In the genomic region with DNA sequence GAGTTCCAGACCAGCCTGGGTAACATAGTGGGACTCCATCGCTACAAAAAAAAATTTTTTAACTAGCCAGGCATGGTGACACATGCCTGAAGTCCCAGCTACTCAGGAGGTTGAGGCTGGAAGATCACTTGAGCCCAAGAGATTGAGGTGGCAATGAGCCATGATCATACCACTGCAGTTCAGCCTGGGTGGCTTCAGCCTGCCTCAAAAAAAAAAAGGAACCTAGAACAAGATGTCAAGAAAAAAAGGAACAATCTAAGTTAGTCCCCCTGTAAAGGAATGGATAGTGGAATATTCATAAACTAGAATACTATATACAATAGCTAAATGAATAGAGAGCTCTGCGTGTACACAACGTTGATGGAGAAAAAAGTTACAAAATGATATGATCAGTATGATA, we compare ENCODE assay signal across 15 cellular contexts.
"Had no signal": no experiment of that assay in that cellular context is flagged by ENCODE, and none has a peak within 500 bp of the region (broad histone marks: within the 10 kb centered on the region; RNA-seq: fewer than 3 reads in every experiment).

No MANE protein-coding gene starts in this region.

- H3K27ac ChIP-seq: adrenal gland, ascending aorta, esophagus muscularis mucosa, uterus, WERI-Rb-1 had no signal

- H3K27me3 ChIP-seq: adrenal gland, ascending aorta, esophagus muscularis mucosa, uterus had no signal

- H3K36me3 ChIP-seq: uterus had no signal

- ATAC-seq: natural killer cell treated with Interleukin-12 subunit alpha and Interleukin-12 subunit beta and Interleukin-15 and Interleukin-18, amount 100 ng/mL, for 72 hours; stimulated activated naive B cell treated with anti-CD40 and anti-IgM and Interleukin-4, amounts not matched to agents 10 μg/mL and 1 μg/mL and 100 μg/mL, for 72 hours had no signal

- H3K4me3 ChIP-seq: adrenal gland, ascending aorta, esophagus muscularis mucosa, uterus had no signal

- H3K4me1 ChIP-seq: adrenal gland, ascending aorta, esophagus muscularis mucosa, uterus had no signal

- DNase-seq: activated CD4-positive, alpha-beta T cell treated with anti-CD3 and anti-CD28 coated beads, Interleukin-2, amount 50 U/mL, for 1 hour; activated CD4-positive, CD25-positive, alpha-beta regulatory T cell treated with anti-CD3 and anti-CD28 coated beads, Interleukin-2, amount 50 U/mL, for 72 hours; activated T-cell treated with anti-CD3 and anti-CD28 coated beads, Interleukin-2, amount 50 U/mL, for 1 hour; hippocampal formation; retina; stimulated activated CD4-positive, alpha-beta T cell treated with anti-CD3 and anti-CD28 coated beads, Interleukin-2, amount 100 ng/mL, for 48 hours; stimulated activated CD8-positive, alpha-beta memory T cell treated with anti-CD3 and anti-CD28 coated beads, Interleukin-4, amount 100 ng/mL, for 48 hours; stimulated activated naive B cell treated with anti-CD40 and anti-IgM and Interleukin-4, amounts not matched to agents 10 μg/mL and 1 μg/mL and 100 μg/mL, for 72 hours; trophoblast cell; uterus; WERI-Rb-1 had no signal

- H3K9me3 ChIP-seq: adrenal gland, ascending aorta, esophagus muscularis mucosa, uterus had no signal
